Comparison of ENCODE assay signal across 8 cellular contexts in the genomic region with DNA sequence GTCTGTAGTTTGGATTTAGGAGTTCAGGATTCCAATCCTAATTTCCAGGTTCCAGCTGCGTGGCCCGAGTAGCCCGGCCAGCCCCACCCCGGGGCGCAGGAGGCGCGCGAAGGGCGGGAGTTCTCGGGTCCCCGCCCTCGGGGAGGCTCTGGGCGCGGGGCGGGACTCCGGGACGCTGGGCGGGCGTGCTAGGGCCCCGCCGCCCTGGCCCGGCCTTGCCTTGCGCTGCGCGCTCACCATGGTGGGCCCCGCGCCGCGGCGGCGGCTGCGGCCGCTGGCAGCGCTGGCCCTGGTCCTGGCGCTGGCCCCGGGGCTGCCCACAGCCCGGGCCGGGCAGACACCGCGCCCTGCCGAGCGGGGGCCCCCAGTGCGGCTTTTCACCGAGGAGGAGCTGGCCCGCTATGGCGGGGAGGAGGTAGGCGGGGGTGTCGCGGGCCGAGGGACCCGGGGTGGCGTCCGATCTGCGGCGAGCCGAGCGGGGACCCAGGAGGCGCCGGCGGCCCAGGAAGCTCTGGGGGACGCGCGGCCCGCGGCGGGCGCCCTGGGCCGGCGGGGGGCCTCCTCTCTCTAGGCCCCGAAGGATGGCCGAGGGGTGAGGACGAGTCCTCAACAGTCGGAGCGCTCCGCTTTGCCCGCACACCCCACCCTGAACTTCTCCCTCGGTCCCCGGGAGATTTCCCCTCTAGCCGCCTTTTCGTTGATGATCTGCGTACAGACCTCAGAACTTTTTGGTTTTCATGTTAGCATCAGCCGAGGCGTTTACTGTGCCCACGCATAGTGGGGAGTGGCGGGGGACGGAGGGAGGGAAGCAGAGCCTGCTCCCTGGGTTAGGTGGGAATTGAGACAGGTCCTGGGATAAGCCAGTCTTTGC. TPM values are rescaled to one million over a fixed set of nuclear protein-coding genes. Genes with fewer than 3 reads are reported as not detected.
DNase-seq lines count a peak whose midpoint lies in the region; ATAC-seq, FAIRE-seq and TF ChIP-seq lines count a peak whose summit lies in the region.

A gene (plus strand): TSS at position 215 of the 871 bp plus-strand sequence. CDS start 24 bp downstream, at position 239.

- peak within 1 kb of the TSS; percentile 77 to 86 (median 83) for H3K4me3 Mint-ChIP-seq in CD4-positive, alpha-beta memory T cell

- peak within 1 kb of the TSS; percentile 56 to 63 for H3K4me3 ChIP-seq in CD4-positive, alpha-beta memory T cell (ENCODE audit: low read length in 2 of 2)
- H3K4me3 ChIP-seq in endothelial cell of umbilical vein (replicated peaks in 1 of 3; ENCODE audit: insufficient read depth in 1 of 3, low read depth in 1 of 3, low read length in 3 of 3): peak within 1 kb of the TSS; percentile 26 to 58 (median 53)

- H3K36me3 Mint-ChIP-seq in CD4-positive, alpha-beta memory T cell: no peaks in the 10 kb centered on the region

- peaks cover 1 to 3% of the 10 kb centered on the region in 2 donors for H3K27me3 Mint-ChIP-seq in CD4-positive, alpha-beta memory T cell

- peak within 1 kb of the TSS; percentile 78 for H3K4me2 ChIP-seq in endothelial cell of umbilical vein (ENCODE audit: insufficient read depth, low read length)

- dilution Hi-C loops in endothelial cell of umbilical vein (cut with MboI; ENCODE audit: extremely low pct_ligation_motif_present, low sequenced_read_pairs): no loop called here

- peak; percentile 68 to 79 (median 72) for DNase-seq in CD4-positive, alpha-beta memory T cell
- DNase-seq in NOMO-1 treated with DMSO at 0.1 percent for 48 hours (lab: John Stamatoyannopoulos, UW; ENCODE audit: unreplicated experiment): peak; percentile 74
- DNase-seq in activated CD8-positive, alpha-beta memory T cell treated with anti-CD3 and anti-CD28 coated beads, Interleukin-2, amount 50 U/mL, for 4 hours: peak; percentile 76
- peak; percentile 59 for DNase-seq in endothelial cell of umbilical vein (ENCODE audit: low read depth, low spot score)
- peak; percentile 67 for DNase-seq in middle frontal gyrus (ENCODE audit: extremely low spot score, low spot score)
- peak; percentile 28 to 56 for DNase-seq in stimulated activated CD8-positive, alpha-beta memory T cell treated with anti-CD3 and anti-CD28 coated beads, Interleukin-2, amount 100 ng/mL, for 1 hour (ENCODE audit: low read depth in 2 of 2)

- TF ChIP-seq POLR2A in endothelial cell of umbilical vein (IDR thresholded peaks at IDR 0.05; ENCODE audit: low read depth, low read length): peak; percentile 78

- peak within 1 kb of the TSS; percentile 29 for H3K27ac ChIP-seq in CD4-positive, alpha-beta memory T cell (ENCODE audit: low read depth, low read length)
- H3K27ac ChIP-seq in endothelial cell of umbilical vein (ENCODE audit: insufficient read depth, low read depth, low read length): no peak within 1 kb of the TSS

- BruUV-seq in endothelial cell of umbilical vein (replicated peaks; lab: Mats Ljungman, UMichigan): no TSS peak

- POLR2A ChIA-PET in CD4-positive, alpha-beta memory T cell (lab: Charles Lee; ENCODE audit: partially characterized antibody): interaction anchor here (0.9 to 2.3 kb wide), 7 partner anchors 9 to 1106 kb away, joined by 3 to 8 read pairs (median 5); a partner anchor contains a TSS
- POLR2A ChIA-PET in endothelial cell of umbilical vein (lab: Charles Lee): no interaction called here

- peak; percentile 80 for FAIRE-seq in endothelial cell of umbilical vein (lab: Jason Lieb, UNC)

- no peaks in the 10 kb centered on the region for H3K36me3 ChIP-seq in CD4-positive, alpha-beta memory T cell (ENCODE audit: insufficient read depth, low read length)
- no peaks in the 10 kb centered on the region for H3K36me3 ChIP-seq in endothelial cell of umbilical vein (ENCODE audit: control insufficient read depth in 2 of 2, extremely low read depth in 1 of 2, insufficient read depth in 2 of 2, low read length in 2 of 2)

- H3K79me2 ChIP-seq in endothelial cell of umbilical vein (ENCODE audit: control insufficient read depth, insufficient read depth, low read length): no peaks in the 10 kb centered on the region

- H3K9me3 Mint-ChIP-seq in CD4-positive, alpha-beta memory T cell: no peaks in the 10 kb centered on the region

- peaks cover 10 to 35% (median 18%) of the 10 kb centered on the region in 4 donors for H3K4me1 Mint-ChIP-seq in CD4-positive, alpha-beta memory T cell

- no peaks in the 10 kb centered on the region for H4K20me1 ChIP-seq in endothelial cell of umbilical vein (replicated peaks; ENCODE audit: control insufficient read depth, extremely low read depth, insufficient read depth, low read length)

- peak within 1 kb of the TSS; percentile 12 for H3K9ac ChIP-seq in endothelial cell of umbilical vein (replicated peaks; ENCODE audit: extremely low read depth, insufficient read depth, low read length)

- H3K4me1 ChIP-seq in CD4-positive, alpha-beta memory T cell (ENCODE audit: insufficient read depth, low read length): peaks cover 20% of the 10 kb centered on the region
- peaks cover 5% of the 10 kb centered on the region for H3K4me1 ChIP-seq in endothelial cell of umbilical vein (ENCODE audit: control insufficient read depth, extremely low read depth, insufficient read depth, low read length)

- ATAC-seq in GM19372 (IDR thresholded peaks at IDR 0.05; ENCODE audit: low read depth, unreplicated experiment): peak; percentile 98
- ATAC-seq in HG03520 (IDR thresholded peaks at IDR 0.05; ENCODE audit: unreplicated experiment): peak; percentile 97

- CTCF ChIA-PET in CD4-positive, alpha-beta memory T cell (lab: Charles Lee; ENCODE audit: partially characterized antibody): interaction anchor here (1.1 to 1.7 kb wide), 3 partner anchors 23 to 363 kb away, joined by 4 to 8 read pairs (median 6); no protein-coding TSS in a partner anchor
- CTCF ChIA-PET in endothelial cell of umbilical vein (lab: Charles Lee): interaction anchor here (1.7 kb wide), 1 partner anchor 23 kb away, joined by 12 read pairs; no protein-coding TSS in a partner anchor

- H3K9me1 ChIP-seq in endothelial cell of umbilical vein (replicated peaks; ENCODE audit: control insufficient read depth, extremely low read depth, insufficient read depth, low read length): no peaks in the 10 kb centered on the region

- peak within 1 kb of the TSS in 6 of 7 donors; percentile 31 to 86 (median 74) for H3K27ac Mint-ChIP-seq in CD4-positive, alpha-beta memory T cell

- H3K9me3 ChIP-seq in CD4-positive, alpha-beta memory T cell (ENCODE audit: control insufficient read depth in 1 of 2, low read length in 2 of 2): no peaks in the 10 kb centered on the region
- H3K9me3 ChIP-seq in endothelial cell of umbilical vein (replicated peaks; ENCODE audit: control insufficient read depth, insufficient read depth, low read length): no peaks in the 10 kb centered on the region

- peak within 1 kb of the TSS; percentile 89 for H2AFZ ChIP-seq in endothelial cell of umbilical vein (ENCODE audit: low read depth, low read length)

- no peak for TF ChIP-seq CTCF in endothelial cell of umbilical vein (IDR thresholded peaks at IDR 0.05; ENCODE audit: extremely low read depth in 1 of 2, insufficient read depth in 1 of 2, low read depth in 1 of 2, low read length in 2 of 2)

- intact Hi-C loops in CD4-positive, alpha-beta memory T cell (cut with micrococcal nuclease): loop anchor here (1.0 to 10.0 kb wide), 5 partner anchors 19 to 758 kb away; a partner anchor contains a TSS
- intact Hi-C loops in endothelial cell of umbilical vein (cut with micrococcal nuclease): loop anchor here (1.0 kb wide), 1 partner anchor 398 kb away; a partner anchor contains a TSS

- no peaks in the 10 kb centered on the region for H3K27me3 ChIP-seq in CD4-positive, alpha-beta memory T cell (ENCODE audit: insufficient read depth, low read length)
- peaks cover 12 to 14% of the 10 kb centered on the region in 2 experiments for H3K27me3 ChIP-seq in endothelial cell of umbilical vein (ENCODE audit: control insufficient read depth in 2 of 2, insufficient read depth in 2 of 2, low read length in 2 of 2)

TF ChIP-seq in endothelial cell of umbilical vein, 7 proteins besides CTCF, POLR2A, EP300 and RAD21:
- no peak for TF ChIP-seq GATA2 (IDR thresholded peaks at IDR 0.05; ENCODE audit: insufficient read depth, insufficient read length, low read depth, low read length)
- peak; percentile 72 for TF ChIP-seq POLR2AphosphoS5 (IDR thresholded peaks at IDR 0.05; ENCODE audit: insufficient read depth, low read depth, low read length)

RNA-seq across cellular contexts. Expression of the gene that starts here (rescaled TPM):
- 10 to 100 TPM; 18.7 to 21.0 TPM for total RNA-seq in CD4-positive, alpha-beta memory T cell
- 10 to 100 TPM; 42.6 to 76.2 TPM for polyA plus RNA-seq in CD4-positive, alpha-beta memory T cell
- total RNA-seq in endothelial cell of umbilical vein: 20.5 and 23.0 TPM in 2 replicates
- 19.8 and 21.6 TPM in 2 replicates for polyA plus RNA-seq in endothelial cell of umbilical vein
- 20.8 and 21.8 TPM in 2 replicates for polyA plus RNA-seq in endothelial cell of umbilical vein (2011; cell fraction: cytosol; rRNA removed)
- polyA plus RNA-seq in endothelial cell of umbilical vein (2011; cell fraction: nucleus; rRNA removed): 5.4 and 5.9 TPM in 2 replicates
- polyA plus RNA-seq in endothelial cell of umbilical vein (2012): 22.0 and 28.3 TPM in 2 replicates
- 8.3 and 9.5 TPM in 2 replicates for polyA minus RNA-seq in endothelial cell of umbilical vein
- polyA minus RNA-seq in endothelial cell of umbilical vein (2011; cell fraction: cytosol; rRNA and poly(A)+ RNA removed): 13.5 TPM
- polyA minus RNA-seq in endothelial cell of umbilical vein (2011; cell fraction: nucleus; rRNA and poly(A)+ RNA removed): 0.82 and 1.1 TPM in 2 replicates
